Comparison of ENCODE assay signal across 11 cellular contexts in the genomic region with DNA sequence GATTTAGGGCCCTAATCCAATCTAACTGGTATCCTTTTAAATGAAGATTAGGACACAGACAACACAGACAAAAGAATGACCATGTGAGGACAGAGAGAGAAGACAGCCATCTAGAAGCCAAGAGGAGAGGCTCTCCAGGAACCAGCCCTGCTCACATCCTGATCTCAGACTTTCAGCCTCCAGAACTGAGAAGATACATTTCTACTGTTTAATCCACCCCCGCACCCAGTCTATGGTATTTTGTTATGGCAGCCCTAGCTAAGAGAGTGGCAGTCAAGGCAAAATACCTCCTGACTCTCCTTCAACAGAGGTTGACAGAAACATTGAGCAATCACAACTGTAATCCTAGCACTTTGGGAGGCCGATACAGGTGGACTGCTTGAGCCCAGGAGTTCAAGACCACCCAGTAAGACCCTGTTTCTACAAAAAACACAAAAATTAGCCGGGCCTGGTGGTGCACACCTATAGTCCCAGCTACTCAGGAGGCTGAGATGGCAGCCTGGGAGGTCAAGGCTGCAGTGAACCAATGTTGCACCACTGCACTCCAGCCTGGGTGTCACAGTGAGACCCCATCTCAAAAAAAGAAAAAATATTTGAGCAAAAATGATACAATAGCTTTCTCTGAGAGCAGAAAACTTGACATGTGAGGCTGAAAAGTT. TPM values are rescaled to one million over a fixed set of nuclear protein-coding genes. Genes with fewer than 3 reads are reported as not detected.
DNase-seq lines count a peak whose midpoint lies in the region; ATAC-seq and TF ChIP-seq lines count a peak whose summit lies in the region.
"Had no signal": no experiment of that assay in that cellular context is flagged by ENCODE, and none has a peak within 500 bp of the region (broad histone marks: within the 10 kb centered on the region; RNA-seq: fewer than 3 reads in every experiment).

No MANE protein-coding gene starts in this region.

- H3K27me3 ChIP-seq in Karpas-422 (ENCODE audit: low read length) (no peaks in the 10 kb centered on the region), endodermal cell (ENCODE audit: control insufficient read depth, insufficient read depth, low read length, poor library complexity, severe bottlenecking) (no peaks in the 10 kb centered on the region)
- no peaks in the 10 kb centered on the region for H3K27me3 ChIP-seq in naive thymus-derived CD4-positive, alpha-beta T cell (ENCODE audit: control insufficient read depth in 2 of 2, insufficient read depth in 2 of 2, low read length in 2 of 2)
- H3K27me3 ChIP-seq: colonic mucosa had no signal

- peaks cover 24% of the 10 kb centered on the region for H3K36me3 Mint-ChIP-seq in endodermal cell (ENCODE audit: low read depth)
- peaks cover 0 to 15% (median 13%) of the 10 kb centered on the region in 5 donors for H3K36me3 Mint-ChIP-seq in naive thymus-derived CD4-positive, alpha-beta T cell

- no peak overlapping the region for H3K4me3 ChIP-seq in Karpas-422 (ENCODE audit: low read length)
- peak overlapping the region; percentile 28 for H3K4me3 ChIP-seq in endodermal cell (ENCODE audit: low read length)
- no peak overlapping the region for H3K4me3 ChIP-seq in naive thymus-derived CD4-positive, alpha-beta T cell (ENCODE audit: low read length)
- H3K4me3 ChIP-seq: colonic mucosa had no signal

- H3K9me2 ChIP-seq in Karpas-422 (replicated peaks; ENCODE audit: insufficient read depth, low read length): no peaks in the 10 kb centered on the region

- no peak overlapping the region for H3K4me2 ChIP-seq in Karpas-422 (ENCODE audit: low read depth, low read length, poor library complexity, severe bottlenecking)

- peaks cover 27% of the 10 kb centered on the region for H3K4me1 Mint-ChIP-seq in endodermal cell
- peaks cover 31 to 63% (median 59%) of the 10 kb centered on the region in 7 donors for H3K4me1 Mint-ChIP-seq in naive thymus-derived CD4-positive, alpha-beta T cell

- peaks cover 3% of the 10 kb centered on the region for H3K9me3 Mint-ChIP-seq in endodermal cell
- H3K9me3 Mint-ChIP-seq in naive thymus-derived CD4-positive, alpha-beta T cell: peaks cover 0 to 4% (median 0%) of the 10 kb centered on the region in 11 donors
- H3K9me3 Mint-ChIP-seq: activated naive CD4-positive, alpha-beta T cell treated with anti-CD3 and anti-CD28 coated beads, Interleukin-2, amount 10 ng/mL, durations not matched to agents 7 days and 5 days; CD14-positive monocyte; T-cell had no signal

- intact Hi-C loops in naive thymus-derived CD4-positive, alpha-beta T cell (cut with micrococcal nuclease): no loop called here

- CTCF ChIA-PET in naive thymus-derived CD4-positive, alpha-beta T cell (lab: Charles Lee): no interaction called here

- 91% methylated on average over 3 of the region's 3 CpGs; no CpG with 5 or more reads in 1 of the 2 experiments for WGBS in endodermal cell (ENCODE audit: insufficient coverage in 1 of 2, insufficient read length in 1 of 2), 2 experiments

- H3K27ac ChIP-seq in Karpas-422 (ENCODE audit: low read length) (0 out of 2 replicates have a peak overlapping the region, but pooled peaks have one; percentile 8), endodermal cell (ENCODE audit: low read depth, low read length) (no peak overlapping the region)
- H3K27ac ChIP-seq in naive thymus-derived CD4-positive, alpha-beta T cell (ENCODE audit: low read depth, low read length): no peak overlapping the region
- H3K27ac ChIP-seq: colonic mucosa had no signal

- POLR2A ChIA-PET in naive thymus-derived CD4-positive, alpha-beta T cell (lab: Charles Lee): no interaction called here

- peak overlapping the region; percentile 86 for H3K27ac Mint-ChIP-seq in endodermal cell
- peak overlapping the region in 8 of 9 donors; percentile 21 to 83 (median 57) for H3K27ac Mint-ChIP-seq in naive thymus-derived CD4-positive, alpha-beta T cell

- H3K9ac ChIP-seq in Karpas-422 (ENCODE audit: low read length): no peak overlapping the region
- H3K9ac ChIP-seq in endodermal cell (ENCODE audit: extremely low read depth, low read length, poor library complexity, severe bottlenecking): no peak overlapping the region

- H2AFZ ChIP-seq in Karpas-422 (ENCODE audit: low read length): no peak overlapping the region

- H3K9me3 ChIP-seq in Karpas-422 (ENCODE audit: low read length) (no peaks in the 10 kb centered on the region), endodermal cell (ENCODE audit: control insufficient read depth, low read length) (no peaks in the 10 kb centered on the region)
- H3K9me3 ChIP-seq in naive thymus-derived CD4-positive, alpha-beta T cell (ENCODE audit: control insufficient read depth in 2 of 3, low read length in 3 of 3): no peaks in the 10 kb centered on the region
- H3K9me3 ChIP-seq: colonic mucosa had no signal

- peak; percentile 21 for DNase-seq in EH (ENCODE audit: low read depth)
- no peak for DNase-seq in Karpas-422
- no peak for DNase-seq in endodermal cell
- no peak for DNase-seq in naive thymus-derived CD4-positive, alpha-beta T cell
- DNase-seq in NCI-H774 (lab: John Stamatoyannopoulos, UW): no peak
- DNase-seq in ecto neural progenitor cell (ENCODE audit: low spot score): no peak
- DNase-seq in NCI-H748 (lab: John Stamatoyannopoulos, UW; ENCODE audit: unreplicated experiment): no peak
- DNase-seq: activated naive CD4-positive, alpha-beta T cell treated with anti-CD3 and anti-CD28 coated beads, Interleukin-2, amount 10 ng/mL, durations not matched to agents 7 days and 5 days; colonic mucosa; T-cell had no signal

- H3K36me3 ChIP-seq in Karpas-422 (ENCODE audit: insufficient read depth, low read length) (peaks cover 7% of the 10 kb centered on the region), endodermal cell (ENCODE audit: control insufficient read depth, insufficient read depth, low read length) (peaks cover 4% of the 10 kb centered on the region)
- no peaks in the 10 kb centered on the region for H3K36me3 ChIP-seq in naive thymus-derived CD4-positive, alpha-beta T cell (ENCODE audit: control insufficient read depth in 2 of 3, insufficient read depth in 3 of 3, low read length in 3 of 3)
- H3K36me3 ChIP-seq: colonic mucosa had no signal

- H3K27me3 Mint-ChIP-seq in endodermal cell (ENCODE audit: insufficient read depth): no peaks in the 10 kb centered on the region
- no peaks in the 10 kb centered on the region for H3K27me3 Mint-ChIP-seq in naive thymus-derived CD4-positive, alpha-beta T cell
- H3K27me3 Mint-ChIP-seq: activated naive CD4-positive, alpha-beta T cell treated with anti-CD3 and anti-CD28 coated beads, Interleukin-2, amount 10 ng/mL, durations not matched to agents 7 days and 5 days; T-cell had no signal

- H3K79me2 ChIP-seq in Karpas-422 (ENCODE audit: low read length): peaks cover 99% of the 10 kb centered on the region

- no peak overlapping the region for H3K4me3 Mint-ChIP-seq in endodermal cell
- H3K4me3 Mint-ChIP-seq in naive thymus-derived CD4-positive, alpha-beta T cell: peak overlapping the region in 2 of 10 donors; percentile 12 to 24
- H3K4me3 Mint-ChIP-seq: activated naive CD4-positive, alpha-beta T cell treated with anti-CD3 and anti-CD28 coated beads, Interleukin-2, amount 10 ng/mL, durations not matched to agents 7 days and 5 days; CD14-positive monocyte; T-cell had no signal

- peaks cover 22% of the 10 kb centered on the region for H3K4me1 ChIP-seq in Karpas-422 (ENCODE audit: low read length)
- H3K4me1 ChIP-seq in endodermal cell (ENCODE audit: control insufficient read depth, insufficient read depth, low read length): peaks cover 2% of the 10 kb centered on the region
- H3K4me1 ChIP-seq in naive thymus-derived CD4-positive, alpha-beta T cell (ENCODE audit: control insufficient read depth in 2 of 2, insufficient read depth in 2 of 2, low read length in 2 of 2): peaks cover 6 to 10% of the 10 kb centered on the region in 2 donors
- H3K4me1 ChIP-seq: colonic mucosa had no signal

- peaks cover 30% of the 10 kb centered on the region; the same call in 1 of the 2 replicates for H4K20me1 ChIP-seq in Karpas-422 (ENCODE audit: insufficient read depth, low read depth, low read length)

- no peak for TF ChIP-seq CTCF in endodermal cell (conservative IDR thresholded peaks at IDR 0.05)

- ATAC-seq in naive thymus-derived CD4-positive, alpha-beta T cell: no peak
- ATAC-seq: T-cell had no signal

RNA-seq across cellular contexts. Expression of a gene that starts 34.7 kb away (rescaled TPM):
- 33.6 and 65.0 TPM in 2 replicates for total RNA-seq in Karpas-422 (2014; rRNA removed; shearing (Covaris generic); ENCODE audit: low replicate concordance)
- 10 to 100 TPM; 76.3 to 82.5 TPM for total RNA-seq in endodermal cell
- 38.9 TPM for polyA plus RNA-seq in endodermal cell (2013, experiment 1 of 2)
- 39.7 TPM for polyA plus RNA-seq in endodermal cell (2013, experiment 2 of 2)
- total RNA-seq in naive thymus-derived CD4-positive, alpha-beta T cell: 10 to 100 TPM; 62.6 to 98.7 (median 72.3) TPM
- 10 to 100 TPM; 36.7 to 50.4 TPM for polyA plus RNA-seq in naive thymus-derived CD4-positive, alpha-beta T cell
